1 cellular context compared by ENCODE assay signal in genomic region chr1:55468438-55468837, GRCh38.
TF ChIP-seq lines count a peak whose summit lies in the region.

No MANE protein-coding gene starts in this region.

TF ChIP-seq in SK-N-SH, 30 proteins besides CTCF, POLR2A, EP300 and RAD21 (continued from another document):
- TF ChIP-seq IRF3 (IDR thresholded peaks at IDR 0.05; ENCODE audit: low read depth, low read length) = no peak
- TF ChIP-seq EZH2phosphoT487 (IDR thresholded peaks at IDR 0.05; ENCODE audit: borderline replicate concordance, low read depth) = no peak
- TF ChIP-seq, protein P1, sequence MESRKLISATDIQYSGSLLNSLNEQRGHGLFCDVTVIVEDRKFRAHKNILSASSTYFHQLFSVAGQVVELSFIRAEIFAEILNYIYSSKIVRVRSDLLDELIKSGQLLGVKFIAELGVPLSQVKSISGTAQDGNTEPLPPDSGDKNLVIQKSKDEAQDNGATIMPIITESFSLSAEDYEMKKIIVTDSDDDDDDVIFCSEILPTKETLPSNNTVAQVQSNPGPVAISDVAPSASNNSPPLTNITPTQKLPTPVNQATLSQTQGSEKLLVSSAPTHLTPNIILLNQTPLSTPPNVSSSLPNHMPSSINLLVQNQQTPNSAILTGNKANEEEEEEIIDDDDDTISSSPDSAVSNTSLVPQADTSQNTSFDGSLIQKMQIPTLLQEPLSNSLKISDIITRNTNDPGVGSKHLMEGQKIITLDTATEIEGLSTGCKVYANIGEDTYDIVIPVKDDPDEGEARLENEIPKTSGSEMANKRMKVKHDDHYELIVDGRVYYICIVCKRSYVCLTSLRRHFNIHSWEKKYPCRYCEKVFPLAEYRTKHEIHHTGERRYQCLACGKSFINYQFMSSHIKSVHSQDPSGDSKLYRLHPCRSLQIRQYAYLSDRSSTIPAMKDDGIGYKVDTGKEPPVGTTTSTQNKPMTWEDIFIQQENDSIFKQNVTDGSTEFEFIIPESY (IDR thresholded peaks at IDR 0.05; ENCODE audit: borderline replicate concordance, low read depth) = no peak
- no peak for TF ChIP-seq TAF1 (IDR thresholded peaks at IDR 0.05; ENCODE audit: borderline replicate concordance, low read depth, low read length)
- no peak for TF ChIP-seq RXRA (IDR thresholded peaks at IDR 0.05; ENCODE audit: borderline replicate concordance, low read depth)
- TF ChIP-seq TEAD4 (IDR thresholded peaks at IDR 0.05; ENCODE audit: borderline replicate concordance, insufficient read depth) = no peak
- no peak for TF ChIP-seq MEF2A (IDR thresholded peaks at IDR 0.05; ENCODE audit: borderline replicate concordance, low read depth)
- no peak for TF ChIP-seq SIN3A (IDR thresholded peaks at IDR 0.05; ENCODE audit: borderline replicate concordance, low read depth, low read length)
